In the genomic region with DNA sequence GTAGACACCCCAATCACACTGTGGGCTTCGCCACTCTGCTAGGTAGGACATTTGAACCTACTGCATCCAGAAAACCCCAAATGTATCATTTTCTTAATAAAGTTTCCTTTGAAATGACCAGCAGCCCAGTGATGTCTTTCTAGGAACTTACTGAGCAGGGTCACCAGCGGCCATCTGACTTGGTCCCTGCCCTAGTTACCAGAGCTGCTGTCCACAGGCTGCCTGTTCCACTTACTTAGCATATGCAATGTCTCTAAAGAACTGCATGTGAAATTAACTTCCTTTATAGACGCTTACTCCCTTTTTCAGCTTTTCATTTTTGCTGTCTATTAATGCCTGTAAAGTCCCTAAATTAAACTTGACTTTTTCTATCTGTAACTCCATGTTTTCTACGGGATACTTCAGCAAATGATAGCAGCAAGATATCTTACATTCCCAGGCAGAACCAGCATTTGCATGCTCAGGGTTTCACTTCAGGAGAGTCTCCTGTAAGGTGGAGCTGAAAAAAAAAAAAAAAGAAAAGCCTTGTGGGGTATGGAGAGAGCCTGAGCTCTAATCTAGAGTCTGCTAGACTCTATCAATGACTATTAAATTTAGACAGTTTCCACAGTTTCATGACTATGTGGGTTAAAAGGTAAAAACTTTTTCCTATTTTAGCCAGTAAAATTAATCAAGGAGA, we compare ENCODE assay signal across 22 cellular contexts.
"Had no signal": no experiment of that assay in that cellular context is flagged by ENCODE, and none has a peak within 500 bp of the region (broad histone marks: within the 10 kb centered on the region; RNA-seq: fewer than 3 reads in every experiment).

No MANE protein-coding gene starts in this region.

- H3K9ac ChIP-seq: SK-N-SH had no signal

- H3K4me2 ChIP-seq: SK-N-SH had no signal

- H3K27ac ChIP-seq: HL-60, RWPE1 had no signal

- ATAC-seq: Panc1, PC-3 had no signal

- H3K9me3 ChIP-seq: SK-N-SH had no signal

- DNase-seq: KBM-7, MV-4-11, NCI-H1048, NCI-H1105, NCI-H1417, NCI-H1436 treated with DMSO at 0.1 percent for 48 hours, NCI-H1694, NCI-H187 treated with DMSO at 0.1 percent for 48 hours, NCI-H2029 treated with DMSO at 0.1 percent for 48 hours, NCI-H2171 treated with DMSO at 0.1 percent for 48 hours, NCI-H345, NCI-H446 treated with DMSO at 0.1 percent for 48 hours, NCI-H510A treated with DMSO at 0.1 percent for 48 hours, NCI-H69, NCI-H774, PC-3, SHP77, SK-N-SH, SW 1271 had no signal
